In genomic region chr12:96466939-96467751, GRCh38 we compare ENCODE assay signal across 1 cellular context.
A peak's percentile ranks its signal among the peaks of the same experiment; 100 is the strongest.
TF ChIP-seq lines count a peak whose summit lies in the region.

No MANE protein-coding gene starts in this region.

TF ChIP-seq in HepG2, 621 proteins besides CTCF, POLR2A, EP300 and RAD21:
- TF ChIP-seq GPBP1L1 (CRISPR knock-in tag; IDR thresholded peaks at IDR 0.05) (no peak), ATF7 (IDR thresholded peaks at IDR 0.05) (peak; percentile 26; the same call in 1 of the 2 replicates), ATF7 (CRISPR knock-in tag; IDR thresholded peaks at IDR 0.05) (no peak)
